In genomic region chr12:3083241-3083921, GRCh38 we compare ENCODE assay signal across 20 cellular contexts. TPM values are rescaled to one million over a fixed set of nuclear protein-coding genes. Genes with fewer than 3 reads are reported as not detected.
A peak's percentile ranks its signal among the peaks of the same experiment; 100 is the strongest.
DNase-seq lines count a peak whose midpoint lies in the region; ATAC-seq and TF ChIP-seq lines count a peak whose summit lies in the region.
"Had no signal": no experiment of that assay in that cellular context is flagged by ENCODE, and none has a peak within 500 bp of the region (broad histone marks: within the 10 kb centered on the region; RNA-seq: fewer than 3 reads in every experiment).

No MANE protein-coding gene starts in this region.

- H2AK5ac ChIP-seq in H9 (ENCODE audit: insufficient read length, low read length) = no peak overlapping the region

- no peaks in the 10 kb centered on the region for H3K9me3 ChIP-seq in H9 (ENCODE audit: control insufficient read depth, low read depth, low read length)
- no peaks in the 10 kb centered on the region for H3K9me3 ChIP-seq in endodermal cell (ENCODE audit: control insufficient read depth, low read length)
- H3K9me3 ChIP-seq in right lobe of liver = no peaks in the 10 kb centered on the region
- H3K9me3 ChIP-seq in gastrocnemius medialis = no peaks in the 10 kb centered on the region
- H3K9me3 ChIP-seq: adrenal gland had no signal

- peaks cover 3% of the 10 kb centered on the region in 2 experiments; a peak in 3 of 5 replicates for H3K9me3 Mint-ChIP-seq in H9
- H3K9me3 Mint-ChIP-seq in endodermal cell = no peaks in the 10 kb centered on the region
- H3K9me3 Mint-ChIP-seq: activated B cell treated with CpG ODN at 0.5 μM for 24 hours; activated T-helper 1 cell treated with anti-CD3 and anti-CD28 coated beads, Interleukin-12 subunit alpha, Interleukin-12 subunit beta, Interleukin-2, Interleukin-4 antibody, amounts not matched to agents 30 ng/mL and 10 ng/mL and 1 ng/mL, durations not matched to agents 14 hours and 24 hours and 36 hours; immature natural killer cell; T-helper 1 cell treated with Interleukin-12 subunit alpha and Interleukin-12 subunit beta and Interleukin-4 antibody, amounts not matched to agents 30 μg/mL and 1 μg/mL, for 36 hours had no signal

- H3K4ac ChIP-seq in H9 (ENCODE audit: low read depth, low read length) = no peak overlapping the region

- H2BK12ac ChIP-seq in H9 (ENCODE audit: insufficient read length, low read depth, low read length) = no peak overlapping the region

- WGBS in H9 (ENCODE audit: extremely low coverage, insufficient read length, low lambda C conversion rate) = no CpG with 5 or more reads among the region's 6 CpGs
- 73 to 76% methylated on average over 5 to 6 of the region's 6 CpGs for WGBS in endodermal cell (ENCODE audit: insufficient coverage in 1 of 2, insufficient read length in 1 of 2), 2 experiments
- 26% methylated on average over 4 of the region's 6 CpGs for WGBS in right lobe of liver (ENCODE audit: insufficient coverage, low coverage, low lambda C conversion rate, missing lambda C conversion rate)

- H2BK20ac ChIP-seq in H9 (ENCODE audit: low read depth, low read length, poor library complexity, severe bottlenecking) = no peak overlapping the region

- no peaks in the 10 kb centered on the region for H3K23me2 ChIP-seq in H9 (ENCODE audit: insufficient read length, low read depth, low read length, poor library complexity, severe bottlenecking)

- no peak overlapping the region for H3K18ac ChIP-seq in H9 (ENCODE audit: insufficient read length, low read depth, low read length)

- H4K20me1 ChIP-seq in H9 (ENCODE audit: control insufficient read depth, insufficient read depth, insufficient read length) = no peaks in the 10 kb centered on the region

- H3K4me3 ChIP-seq in endodermal cell (ENCODE audit: low read length) (no peak overlapping the region), right lobe of liver (no peak overlapping the region), gastrocnemius medialis (no peak overlapping the region)
- H3K4me3 ChIP-seq: adrenal gland had no signal

- DNase-seq in H9 = no peak
- no peak for DNase-seq in endodermal cell
- DNase-seq in right lobe of liver = no peak
- no peak for DNase-seq in gastrocnemius medialis
- no peak for DNase-seq in NCI-H1694 (lab: John Stamatoyannopoulos, UW)
- DNase-seq: activated B cell treated with CpG ODN at 0.5 μM for 24 hours; activated CD8-positive, alpha-beta T cell treated with anti-CD3 and anti-CD28 coated beads, Interleukin-2, amount 10 ng/mL, durations not matched to agents 7 days and 5 days; adrenal gland; foreskin fibroblast; H7; immature natural killer cell; MM.1S; NCI-H187 treated with DMSO at 0.1 percent for 48 hours; SIG-M5; stimulated activated naive CD8-positive, alpha-beta T cell treated with anti-CD3 and anti-CD28 coated beads, Interleukin-15, amount 100 ng/mL, for 72 hours had no signal

- H4K8ac ChIP-seq in H9 (replicated peaks; ENCODE audit: insufficient read length, low read depth, low read length) = no peak overlapping the region

- H3K4me1 ChIP-seq in H9 (ENCODE audit: insufficient read depth, low read length) = peaks cover 5% of the 10 kb centered on the region; the same call in 1 of the 2 replicates
- peaks cover 7% of the 10 kb centered on the region for H3K4me1 ChIP-seq in endodermal cell (ENCODE audit: control insufficient read depth, insufficient read depth, low read length)
- peaks cover 0 to 84% (median 12%) of the 10 kb centered on the region in 4 donors for H3K4me1 ChIP-seq in right lobe of liver
- H3K4me1 ChIP-seq in gastrocnemius medialis = peaks cover 9 to 15% of the 10 kb centered on the region in 2 donors

- H4K91ac ChIP-seq in H9 (ENCODE audit: insufficient read length, low read depth, low read length) = no peak overlapping the region

- H3K4me3 Mint-ChIP-seq in H9 (peak overlapping the region; percentile 10 to 49; a peak in 1 of 5 replicates), endodermal cell (no peak overlapping the region)
- H3K4me3 Mint-ChIP-seq: activated B cell treated with CpG ODN at 0.5 μM for 24 hours; activated CD8-positive, alpha-beta T cell treated with anti-CD3 and anti-CD28 coated beads, Interleukin-2, amount 10 ng/mL, durations not matched to agents 7 days and 5 days; activated T-helper 1 cell treated with anti-CD3 and anti-CD28 coated beads, Interleukin-12 subunit alpha, Interleukin-12 subunit beta, Interleukin-2, Interleukin-4 antibody, amounts not matched to agents 30 ng/mL and 10 ng/mL and 1 ng/mL, durations not matched to agents 14 hours and 24 hours and 36 hours; immature natural killer cell; stimulated activated naive CD8-positive, alpha-beta T cell treated with anti-CD3 and anti-CD28 coated beads, Interleukin-15, amount 100 ng/mL, for 72 hours; T-helper 1 cell treated with Interleukin-12 subunit alpha and Interleukin-12 subunit beta and Interleukin-4 antibody, amounts not matched to agents 30 μg/mL and 1 μg/mL, for 36 hours had no signal

- H3T11ph ChIP-seq in H9 (ENCODE audit: low read length) = no peak overlapping the region

- H3K27me3 ChIP-seq in H9 (ENCODE audit: insufficient read depth, low read length) (no peaks in the 10 kb centered on the region), endodermal cell (ENCODE audit: control insufficient read depth, insufficient read depth, low read length, poor library complexity, severe bottlenecking) (no peaks in the 10 kb centered on the region), right lobe of liver (no peaks in the 10 kb centered on the region), gastrocnemius medialis (no peaks in the 10 kb centered on the region)
- H3K27me3 ChIP-seq: adrenal gland had no signal

- H2BK15ac ChIP-seq in H9 (ENCODE audit: low read depth, low read length) = no peak overlapping the region

- no peak overlapping the region for H4K5ac ChIP-seq in H9 (ENCODE audit: insufficient read length, low read depth, low read length)

- no peak overlapping the region for H2AFZ ChIP-seq in H9 (ENCODE audit: low read length)

- H2BK120ac ChIP-seq in H9 (ENCODE audit: low read depth, low read length, poor library complexity, severe bottlenecking) = no peak overlapping the region

- no peak overlapping the region for H3K14ac ChIP-seq in H9 (ENCODE audit: insufficient read depth, low read length)

- ATAC-seq in right lobe of liver (peak in 2 of 4 donors; percentile 0 to 22), gastrocnemius medialis (no peak), HG03196 (IDR thresholded peaks at IDR 0.05; ENCODE audit: unreplicated experiment) (no peak), HG02970 (IDR thresholded peaks at IDR 0.05; ENCODE audit: low FRiP score, unreplicated experiment) (no peak), GM18502 (IDR thresholded peaks at IDR 0.05; ENCODE audit: poor library complexity, unreplicated experiment) (no peak)
- ATAC-seq: activated CD8-positive, alpha-beta T cell treated with anti-CD3 and anti-CD28 coated beads, Interleukin-2, amount 10 ng/mL, durations not matched to agents 7 days and 5 days; stimulated activated naive CD8-positive, alpha-beta T cell treated with anti-CD3 and anti-CD28 coated beads, Interleukin-15, amount 100 ng/mL, for 72 hours had no signal

- peak overlapping the region in 1 of 3 experiments; percentile 91; a peak in 3 of 7 replicates for H3K27ac Mint-ChIP-seq in H9
- H3K27ac Mint-ChIP-seq in endodermal cell = peak overlapping the region; percentile 88
- H3K27ac Mint-ChIP-seq: activated B cell treated with CpG ODN at 0.5 μM for 24 hours; activated CD8-positive, alpha-beta T cell treated with anti-CD3 and anti-CD28 coated beads, Interleukin-2, amount 10 ng/mL, durations not matched to agents 7 days and 5 days; activated T-helper 1 cell treated with anti-CD3 and anti-CD28 coated beads, Interleukin-12 subunit alpha, Interleukin-12 subunit beta, Interleukin-2, Interleukin-4 antibody, amounts not matched to agents 30 ng/mL and 10 ng/mL and 1 ng/mL, durations not matched to agents 14 hours and 24 hours and 36 hours; immature natural killer cell; T-helper 1 cell treated with Interleukin-12 subunit alpha and Interleukin-12 subunit beta and Interleukin-4 antibody, amounts not matched to agents 30 μg/mL and 1 μg/mL, for 36 hours had no signal

- H3K9ac ChIP-seq in H9 (ENCODE audit: extremely low read depth, insufficient read length, low read length) (no peak overlapping the region), endodermal cell (ENCODE audit: extremely low read depth, low read length, poor library complexity, severe bottlenecking) (no peak overlapping the region)

- H2BK5ac ChIP-seq in H9 (ENCODE audit: insufficient read length, low read length) = no peak overlapping the region

- TF ChIP-seq CTCF in H9 (conservative IDR thresholded peaks at IDR 0.05) (no peak), endodermal cell (conservative IDR thresholded peaks at IDR 0.05) (no peak), right lobe of liver (IDR thresholded peaks at IDR 0.05) (no peak), gastrocnemius medialis (IDR thresholded peaks at IDR 0.05 in 4 of 5, conservative IDR thresholded peaks at IDR 0.05 in 1 of 5) (no peak)

- no peak overlapping the region for H3K27ac ChIP-seq in H9 (ENCODE audit: insufficient read length, low read depth, low read length)
- no peak overlapping the region for H3K27ac ChIP-seq in endodermal cell (ENCODE audit: low read depth, low read length)
- peak overlapping the region; percentile 83 to 93 (median 85) for H3K27ac ChIP-seq in right lobe of liver
- H3K27ac ChIP-seq in gastrocnemius medialis = peak overlapping the region; percentile 38 to 66 (median 48)

- H3K36me3 Mint-ChIP-seq in H9 (ENCODE audit: insufficient read depth in 1 of 3, low read depth in 3 of 3) = peaks cover 11 to 22% (median 16%) of the 10 kb centered on the region in 3 experiments
- peaks cover 31% of the 10 kb centered on the region for H3K36me3 Mint-ChIP-seq in endodermal cell (ENCODE audit: low read depth)
- H3K36me3 Mint-ChIP-seq: immature natural killer cell had no signal

- TF ChIP-seq POLR2A in right lobe of liver (IDR thresholded peaks at IDR 0.05) (no peak), gastrocnemius medialis (IDR thresholded peaks at IDR 0.05) (no peak)

- in situ Hi-C loops in gastrocnemius medialis (cut with MboI; ENCODE audit: low sequenced_read_pairs in 4 of 4) = no loop called here

- no peaks in the 10 kb centered on the region for H3K79me1 ChIP-seq in H9 (ENCODE audit: insufficient read depth, low read depth, low read length, poor library complexity, severe bottlenecking)

- intact Hi-C loops in right lobe of liver (cut with DNase I) (no loop called here), gastrocnemius medialis (cut with DNase I; ENCODE audit: low total_unique reads) (no loop called here)

- H3K36me3 ChIP-seq in endodermal cell (ENCODE audit: control insufficient read depth, insufficient read depth, low read length) = no peaks in the 10 kb centered on the region
- H3K36me3 ChIP-seq in right lobe of liver = no peaks in the 10 kb centered on the region
- H3K36me3 ChIP-seq in gastrocnemius medialis = no peaks in the 10 kb centered on the region
- H3K36me3 ChIP-seq: adrenal gland had no signal

- peaks cover 46 to 54% of the 10 kb centered on the region in 2 experiments for H3K4me1 Mint-ChIP-seq in H9
- peaks cover 47% of the 10 kb centered on the region for H3K4me1 Mint-ChIP-seq in endodermal cell
- H3K4me1 Mint-ChIP-seq: activated B cell treated with CpG ODN at 0.5 μM for 24 hours; stimulated activated naive CD8-positive, alpha-beta T cell treated with anti-CD3 and anti-CD28 coated beads, Interleukin-15, amount 100 ng/mL, for 72 hours had no signal

- H3K27me3 Mint-ChIP-seq in H9 (ENCODE audit: low read depth) = peaks cover 8% of the 10 kb centered on the region
- H3K27me3 Mint-ChIP-seq in endodermal cell (ENCODE audit: insufficient read depth) = no peaks in the 10 kb centered on the region
- H3K27me3 Mint-ChIP-seq: activated B cell treated with CpG ODN at 0.5 μM for 24 hours had no signal

- no peak overlapping the region for H3K23ac ChIP-seq in H9 (ENCODE audit: insufficient read length, low read depth, low read length)

- no peak overlapping the region for H3K4me2 ChIP-seq in H9 (ENCODE audit: insufficient read depth, insufficient read length, low read length)

- H3K79me2 ChIP-seq in H9 (ENCODE audit: insufficient read depth, low read length) = no peaks in the 10 kb centered on the region

- no peak overlapping the region for H3K56ac ChIP-seq in H9 (ENCODE audit: insufficient read length, low read depth, low read length)

RNA-seq across cellular contexts. Expression of gene TSPAN9, which starts 6.2 kb away (rescaled TPM):
- total RNA-seq in H9 (2021) (16.8 and 19.0 TPM in 2 replicates), endodermal cell (10 to 100 TPM; 31.9 to 80.8 TPM), right lobe of liver (10 to 100 TPM; 23.7 to 53.2 (median 39.8) TPM), gastrocnemius medialis (1 to 10 TPM; 4.7 to 9.4 (median 7.4) TPM)
- 18.8 TPM for polyA plus RNA-seq in endodermal cell (2013, experiment 1 of 2)
- polyA plus RNA-seq in endodermal cell (2013, experiment 2 of 2) = 19.0 TPM
- total RNA-seq: activated CD8-positive, alpha-beta T cell treated with anti-CD3 and anti-CD28 coated beads, Interleukin-2, amount 10 ng/mL, durations not matched to agents 7 days and 5 days had no signal

Comparison
In these comparisons a context has a peak if more than half of its experiments do, and no peak if none do; other contexts are left out.
1. H3K27ac ChIP-seq: peak in right lobe of liver (3 of 3) and gastrocnemius medialis (4 of 4); none in H9 (single experiment) and endodermal cell (single experiment).